In genomic region chr6:14787274-14787673, GRCh38 we compare ENCODE assay signal across 1 cellular context.
TF ChIP-seq lines count a peak whose summit lies in the region.

No MANE protein-coding gene starts in this region.

TF ChIP-seq in WTC11, 78 proteins besides CTCF, POLR2A, EP300 and RAD21 (continued from another document):
- no peak for TF ChIP-seq FOXP4 (CRISPR knock-in tag; IDR thresholded peaks at IDR 0.05)
- no peak for TF ChIP-seq CDX4 (CRISPR knock-in tag; IDR thresholded peaks at IDR 0.05; ENCODE audit: borderline replicate concordance)
- no peak for TF ChIP-seq RORB (CRISPR knock-in tag; IDR thresholded peaks at IDR 0.05)
- TF ChIP-seq SP1 (CRISPR knock-in tag; conservative IDR thresholded peaks at IDR 0.05) = no peak
- no peak for TF ChIP-seq USF1 (CRISPR knock-in tag; IDR thresholded peaks at IDR 0.05)
- TF ChIP-seq NR1H2 (CRISPR knock-in tag; IDR thresholded peaks at IDR 0.05) = no peak
- no peak for TF ChIP-seq FOXP1 (CRISPR knock-in tag; IDR thresholded peaks at IDR 0.05; ENCODE audit: borderline replicate concordance)
- TF ChIP-seq GRHL2 (CRISPR knock-in tag; IDR thresholded peaks at IDR 0.05; ENCODE audit: insufficient replicate concordance, severe bottlenecking) = no peak
- no peak for TF ChIP-seq NFATC4 (CRISPR knock-in tag; IDR thresholded peaks at IDR 0.05)
